In the genomic region with DNA sequence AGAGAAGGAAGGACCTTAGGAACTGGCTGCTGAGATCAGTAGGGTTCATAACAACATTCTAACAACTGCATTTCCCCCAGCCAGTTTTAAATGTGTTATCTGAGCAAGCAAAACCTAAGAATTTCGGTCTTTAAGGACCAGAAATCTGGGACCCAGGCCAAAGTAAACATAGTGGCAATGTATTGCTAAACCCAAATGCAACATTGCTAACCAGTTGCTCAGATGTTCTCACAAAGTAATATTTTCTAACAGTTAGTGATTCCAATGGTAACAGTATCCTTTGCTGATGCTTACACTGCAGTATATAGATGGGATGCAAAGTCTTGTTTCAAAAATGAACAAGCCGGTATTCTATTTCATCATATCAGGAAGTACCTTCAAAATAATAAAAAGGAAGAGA, we compare ENCODE assay signal across 22 cellular contexts.
DNase-seq lines count a peak whose midpoint lies in the region; ATAC-seq, FAIRE-seq and TF ChIP-seq lines count a peak whose summit lies in the region.
"Had no signal": no experiment of that assay in that cellular context is flagged by ENCODE, and none has a peak within 500 bp of the region (broad histone marks: within the 10 kb centered on the region; RNA-seq: fewer than 3 reads in every experiment).

No MANE protein-coding gene starts in this region.

- H3K4me2 ChIP-seq in astrocyte (ENCODE audit: low read length) = no peak overlapping the region
- H3K4me2 ChIP-seq: A549 had no signal

- peaks cover 4% of the 10 kb centered on the region for H3K9me3 Mint-ChIP-seq in astrocyte (ENCODE audit: unreplicated experiment)
- H3K9me3 Mint-ChIP-seq: CD4-positive, alpha-beta T cell had no signal

- H3K4me1 ChIP-seq in astrocyte (ENCODE audit: insufficient read depth, low read length) (no peaks in the 10 kb centered on the region), testis (no peaks in the 10 kb centered on the region), sigmoid colon (no peaks in the 10 kb centered on the region), A673 (ENCODE audit: insufficient read depth, low read length, poor library complexity, severe bottlenecking) (no peaks in the 10 kb centered on the region)
- H3K4me1 ChIP-seq: A549 had no signal

- no peak overlapping the region for H3K4me3 Mint-ChIP-seq in astrocyte (ENCODE audit: unreplicated experiment)
- H3K4me3 Mint-ChIP-seq: activated T-cell treated with anti-CD3 and anti-CD28 coated beads, Interleukin-2, amount 50 U/mL, for 72 hours; CD4-positive, alpha-beta T cell; IgD-negative memory B cell had no signal

- H3K36me3 Mint-ChIP-seq in astrocyte (ENCODE audit: low read depth, unreplicated experiment) = no peaks in the 10 kb centered on the region
- H3K36me3 Mint-ChIP-seq: IgD-negative memory B cell had no signal

- H3K27ac ChIP-seq in astrocyte (ENCODE audit: low read depth, low read length) (no peak overlapping the region), testis (no peak overlapping the region), sigmoid colon (no peak overlapping the region), A673 (ENCODE audit: low read depth, low read length, poor library complexity, severe bottlenecking) (no peak overlapping the region)
- H3K27ac ChIP-seq: A549, epithelial cell of prostate had no signal

- BruUV-seq in A673 (replicated peaks; lab: Mats Ljungman, UMichigan) = no TSS peak

- TF ChIP-seq CTCF in astrocyte (IDR thresholded peaks at IDR 0.05; ENCODE audit: insufficient read depth, low read depth, low read length) (no peak), fibroblast of villous mesenchyme (IDR thresholded peaks at IDR 0.05; ENCODE audit: insufficient read depth, low read depth, low read length) (no peak), testis (IDR thresholded peaks at IDR 0.05) (no peak), sigmoid colon (IDR thresholded peaks at IDR 0.05) (no peak), A673 (conservative IDR thresholded peaks at IDR 0.05; ENCODE audit: low read depth, low read length) (no peak)

- H3K9me3 ChIP-seq in astrocyte (ENCODE audit: insufficient read depth, low read depth, low read length) (no peaks in the 10 kb centered on the region), testis (no peaks in the 10 kb centered on the region), sigmoid colon (no peaks in the 10 kb centered on the region), A673 (ENCODE audit: low read depth, low read length, poor library complexity, severe bottlenecking) (no peaks in the 10 kb centered on the region)

- H3K9ac ChIP-seq in astrocyte (ENCODE audit: low read length) = no peak overlapping the region

- TF ChIP-seq POLR2A in testis (IDR thresholded peaks at IDR 0.05) (no peak), sigmoid colon (IDR thresholded peaks at IDR 0.05) (no peak)

- no peak for ATAC-seq in GM21737 (IDR thresholded peaks at IDR 0.05; ENCODE audit: unreplicated experiment)
- ATAC-seq: A549; activated T-cell treated with anti-CD3 and anti-CD28 coated beads, Interleukin-2, amount 50 U/mL, for 72 hours; GM12878; HCT116; left ventricle myocardium superior; SK-N-SH treated with all-trans-retinoic acid at 6 μM for 48 hours; stimulated activated naive CD8-positive, alpha-beta T cell treated with anti-CD3 and anti-CD28 coated beads, Interleukin-15, Interleukin-2, amounts not matched to agents 100 U/mL and 50 U/mL, for 24 hours had no signal

- no peak for TF ChIP-seq EP300 in sigmoid colon (IDR thresholded peaks at IDR 0.05)

- H3K79me2 ChIP-seq in astrocyte (ENCODE audit: insufficient read depth, low read length) = no peaks in the 10 kb centered on the region

- H3K4me3 ChIP-seq in astrocyte (ENCODE audit: insufficient read depth, low read depth, low read length) = no peak overlapping the region
- no peak overlapping the region for H3K4me3 ChIP-seq in fibroblast of villous mesenchyme (ENCODE audit: low read depth, low read length)
- no peak overlapping the region for H3K4me3 ChIP-seq in testis
- H3K4me3 ChIP-seq in sigmoid colon = no peak overlapping the region
- no peak overlapping the region for H3K4me3 ChIP-seq in A673 (ENCODE audit: low read depth, low read length, poor library complexity, severe bottlenecking)
- H3K4me3 ChIP-seq: A549, GM12878 had no signal

- intact Hi-C loops in testis (cut with DNase I; ENCODE audit: low total_unique reads) = no loop called here
- intact Hi-C loops in sigmoid colon (cut with DNase I) = no loop called here
- intact Hi-C loops in A673 (cut with micrococcal nuclease; ENCODE audit: unreplicated experiment) = no loop called here

- H3K4me1 Mint-ChIP-seq in astrocyte (ENCODE audit: low read depth, unreplicated experiment) = no peaks in the 10 kb centered on the region
- H3K4me1 Mint-ChIP-seq: IgD-negative memory B cell had no signal

- WGBS in testis, 2 donors = 34 to 40% methylated on average over 2 of the region's 2 CpGs
- 39 to 54% methylated on average over 2 of the region's 2 CpGs for WGBS in sigmoid colon, 2 donors

- H3K27me3 ChIP-seq in astrocyte (ENCODE audit: insufficient read depth, low read length) (no peaks in the 10 kb centered on the region), testis (no peaks in the 10 kb centered on the region), sigmoid colon (no peaks in the 10 kb centered on the region), A673 (replicated peaks; ENCODE audit: insufficient read depth, low read depth, low read length, poor library complexity) (peaks cover 19% of the 10 kb centered on the region)

- DNase-seq in SHP77 treated with DMSO at 0.1 percent for 48 hours (lab: John Stamatoyannopoulos, UW) (peak; percentile 2), SHP77 (lab: John Stamatoyannopoulos, UW) (no peak), astrocyte (ENCODE audit: low read depth) (peak; percentile 52), fibroblast of villous mesenchyme (ENCODE audit: low read depth) (peak; percentile 28), testis (peak; percentile 36), sigmoid colon (no peak), A673 (ENCODE audit: low spot score) (no peak)
- DNase-seq: activated CD4-positive, alpha-beta T cell treated with anti-CD3 and anti-CD28 coated beads, Interleukin-2, amount 50 U/mL, for 48 hours; activated T-cell treated with anti-CD3 and anti-CD28 coated beads, Interleukin-2, amount 50 U/mL, for 72 hours; CD4-positive, alpha-beta T cell; left ventricle myocardium superior; NCI-H1092; NCI-H446; stimulated activated naive CD8-positive, alpha-beta T cell treated with anti-CD3 and anti-CD28 coated beads, Interleukin-15, Interleukin-2, amounts not matched to agents 100 U/mL and 50 U/mL, for 24 hours had no signal

- FAIRE-seq in astrocyte (lab: Jason Lieb, UNC) = no peak
- FAIRE-seq: A549, GM12878, TTC549 had no signal

- POLR2A ChIA-PET in A673 (lab: Charles Lee; ENCODE audit: low non-redundant PET) = no interaction called here

- H4K20me1 ChIP-seq in astrocyte (ENCODE audit: insufficient read depth, low read length) = no peaks in the 10 kb centered on the region

- H3K27me3 Mint-ChIP-seq in astrocyte (ENCODE audit: low read depth, unreplicated experiment) = no peaks in the 10 kb centered on the region
- H3K27me3 Mint-ChIP-seq: IgD-negative memory B cell had no signal

- CTCF ChIA-PET in A673 (lab: Charles Lee) = no interaction called here

- no peaks in the 10 kb centered on the region for H3K36me3 ChIP-seq in astrocyte (ENCODE audit: insufficient read depth, low read length)
- no peaks in the 10 kb centered on the region for H3K36me3 ChIP-seq in testis (ENCODE audit: low read depth, missing control alignments)
- H3K36me3 ChIP-seq in sigmoid colon = peaks cover 0 to 21% (median 5%) of the 10 kb centered on the region in 4 donors
- H3K36me3 ChIP-seq in A673 (ENCODE audit: insufficient read depth, low read length, poor library complexity, severe bottlenecking) = no peaks in the 10 kb centered on the region

- no peak overlapping the region for H3K27ac Mint-ChIP-seq in astrocyte (ENCODE audit: unreplicated experiment)
- H3K27ac Mint-ChIP-seq: activated T-cell treated with anti-CD3 and anti-CD28 coated beads, Interleukin-2, amount 50 U/mL, for 72 hours; CD4-positive, alpha-beta T cell; IgD-negative memory B cell had no signal

- H2AFZ ChIP-seq in astrocyte (ENCODE audit: low read depth, low read length) = no peak overlapping the region

Comparison
In these comparisons a context has a peak if more than half of its experiments do, and no peak if none do; other contexts are left out.
1. DNase-seq: peak in SHP77 treated with DMSO at 0.1 percent for 48 hours (single experiment), astrocyte (single experiment), fibroblast of villous mesenchyme (single experiment) and testis (single experiment); none in SHP77 (0 of 2), sigmoid colon (single experiment) and A673 (single experiment).